24 cellular contexts compared by ENCODE assay signal in genomic region chr2:225570000-225570399, GRCh38.
"Had no signal": no experiment of that assay in that cellular context is flagged by ENCODE, and none has a peak within 500 bp of the region (broad histone marks: within the 10 kb centered on the region; RNA-seq: fewer than 3 reads in every experiment).

No MANE protein-coding gene starts in this region.

- ATAC-seq: left lobe of liver; naive thymus-derived CD4-positive, alpha-beta T cell; sciatic nerve; stimulated activated effector memory CD8-positive, alpha-beta T cell treated with anti-CD3 and anti-CD28 coated beads, Interleukin-12 subunit alpha, Interleukin-12 subunit beta, amount 100 ng/mL, for 72 hours had no signal

- H3K4me1 Mint-ChIP-seq: naive thymus-derived CD4-positive, alpha-beta T cell; nephron; neural progenitor cell; stimulated activated effector memory CD8-positive, alpha-beta T cell treated with anti-CD3 and anti-CD28 coated beads, Interleukin-12 subunit alpha, Interleukin-12 subunit beta, amount 100 ng/mL, for 72 hours had no signal

- H3K27ac ChIP-seq: coronary artery, esophagus muscularis mucosa, neural progenitor cell, parathyroid adenoma, right atrium auricular region, stomach, testis, tibial nerve, upper lobe of left lung, uterus had no signal

- H3K27me3 ChIP-seq: esophagus muscularis mucosa, neural progenitor cell, right atrium auricular region, stomach, testis, tibial nerve, upper lobe of left lung, uterus had no signal

- H3K27ac Mint-ChIP-seq: mesothelial cell of epicardium; naive thymus-derived CD4-positive, alpha-beta T cell; nephron; neural progenitor cell; progenitor cell of endocrine pancreas; stimulated activated effector memory CD8-positive, alpha-beta T cell treated with anti-CD3 and anti-CD28 coated beads, Interleukin-12 subunit alpha, Interleukin-12 subunit beta, amount 100 ng/mL, for 72 hours had no signal

- H3K27me3 Mint-ChIP-seq: progenitor cell of endocrine pancreas had no signal

- DNase-seq: dermis blood vessel endothelial cell; effector memory CD4-positive, alpha-beta T cell; kidney; mesenchymal stem cell; naive thymus-derived CD4-positive, alpha-beta T cell; stimulated activated CD4-positive, alpha-beta T cell treated with anti-CD3 and anti-CD28 coated beads, Interleukin-2, amount 100 ng/mL, for 24 hours; stimulated activated CD4-positive, alpha-beta T cell treated with anti-CD3 and anti-CD28 coated beads, Interleukin-4, amount 100 ng/mL, for 24 hours; stimulated activated naive CD4-positive, alpha-beta T cell treated with Interleukin-2 at 50 U/mL for 16 hours; stomach; testis; upper lobe of left lung; uterus had no signal

- H3K9me3 ChIP-seq: esophagus muscularis mucosa, right atrium auricular region, testis, upper lobe of left lung, uterus had no signal

- H3K4me3 Mint-ChIP-seq: mesothelial cell of epicardium; naive thymus-derived CD4-positive, alpha-beta T cell; nephron; neural progenitor cell; stimulated activated effector memory CD8-positive, alpha-beta T cell treated with anti-CD3 and anti-CD28 coated beads, Interleukin-12 subunit alpha, Interleukin-12 subunit beta, amount 100 ng/mL, for 72 hours had no signal

- H3K36me3 ChIP-seq: esophagus muscularis mucosa, neural progenitor cell, right atrium auricular region, stomach, tibial nerve, upper lobe of left lung, uterus had no signal

- H3K36me3 Mint-ChIP-seq: neural progenitor cell; stimulated activated effector memory CD8-positive, alpha-beta T cell treated with anti-CD3 and anti-CD28 coated beads, Interleukin-12 subunit alpha, Interleukin-12 subunit beta, amount 100 ng/mL, for 72 hours had no signal

- H3K4me3 ChIP-seq: coronary artery, esophagus muscularis mucosa, neural progenitor cell, right atrium auricular region, stomach, testis, tibial nerve, upper lobe of left lung, uterus had no signal

- H3K4me1 ChIP-seq: esophagus muscularis mucosa, neural progenitor cell, parathyroid adenoma, right atrium auricular region, stomach, testis, tibial nerve, upper lobe of left lung, uterus had no signal
